In genomic region chr15:53498996-53499395, GRCh38 we compare ENCODE assay signal across 29 cellular contexts.
"Had no signal": no experiment of that assay in that cellular context is flagged by ENCODE, and none has a peak within 500 bp of the region (broad histone marks: within the 10 kb centered on the region; RNA-seq: fewer than 3 reads in every experiment).

No MANE protein-coding gene starts in this region.

- H3K27me3 ChIP-seq: colonic mucosa, esophagus muscularis mucosa, esophagus squamous epithelium, foreskin keratinocyte, gastrocnemius medialis, gastroesophageal sphincter, heart left ventricle, heart right ventricle had no signal

- H3K36me3 ChIP-seq: colonic mucosa, esophagus muscularis mucosa, esophagus squamous epithelium, gastrocnemius medialis, gastroesophageal sphincter, heart left ventricle, heart right ventricle had no signal

- H3K4me1 ChIP-seq: colonic mucosa, esophagus muscularis mucosa, esophagus squamous epithelium, foreskin keratinocyte, gastrocnemius medialis, gastroesophageal sphincter, heart left ventricle, heart right ventricle had no signal

- H3K4me3 Mint-ChIP-seq: dendritic cell treated with granulocyte-macrophage colony-stimulating factor and Interleukin-4, amounts not matched to agents 40 ng/mL and 50 ng/mL, for 4 days; effector memory CD8-positive, alpha-beta T cell; endodermal cell had no signal

- H3K27ac Mint-ChIP-seq: dendritic cell treated with granulocyte-macrophage colony-stimulating factor and Interleukin-4, amounts not matched to agents 40 ng/mL and 50 ng/mL, for 4 days; effector memory CD8-positive, alpha-beta T cell; endodermal cell had no signal

- ATAC-seq: effector memory CD8-positive, alpha-beta T cell; esophagus mucosa; foreskin keratinocyte; gastrocnemius medialis; gastroesophageal sphincter; heart left ventricle; heart right ventricle had no signal

- FAIRE-seq: colon, endometrium, endothelial cell of umbilical vein, frontal cortex had no signal

- H3K4me3 ChIP-seq: colonic mucosa, coronary artery, dorsolateral prefrontal cortex, esophagus muscularis mucosa, esophagus squamous epithelium, gastrocnemius medialis, gastroesophageal sphincter, heart left ventricle, heart right ventricle had no signal

- H3K9me3 ChIP-seq: colonic mucosa, esophagus squamous epithelium, gastrocnemius medialis, gastroesophageal sphincter, heart left ventricle had no signal

- H3K27ac ChIP-seq: colonic mucosa, coronary artery, dorsolateral prefrontal cortex, epithelial cell of prostate, esophagus muscularis mucosa, esophagus squamous epithelium, foreskin keratinocyte, gastrocnemius medialis, gastroesophageal sphincter, heart left ventricle, heart right ventricle had no signal

- DNase-seq: colonic mucosa; cortex of kidney; dermis blood vessel endothelial cell; dorsolateral prefrontal cortex; effector CD4-positive, alpha-beta T cell; effector CD8-positive, alpha-beta T cell; effector memory CD4-positive, alpha-beta T cell; effector memory CD8-positive, alpha-beta T cell; endodermal cell; erythroblast; esophagus squamous epithelium; foreskin fibroblast; foreskin keratinocyte; foreskin melanocyte; gastrocnemius medialis; glutamatergic neuron; head of caudate nucleus; heart left ventricle; heart right ventricle had no signal

- H3K27me3 Mint-ChIP-seq: dendritic cell treated with granulocyte-macrophage colony-stimulating factor and Interleukin-4, amounts not matched to agents 40 ng/mL and 50 ng/mL, for 4 days; effector memory CD8-positive, alpha-beta T cell had no signal
